8 cellular contexts compared by ENCODE assay signal in genomic region chr18:11149441-11150270, GRCh38. TPM values are rescaled to one million over a fixed set of nuclear protein-coding genes. Genes with fewer than 3 reads are reported as not detected.
DNase-seq lines count a peak whose midpoint lies in the region; ATAC-seq lines count a peak whose summit lies in the region.

TSS of gene PIEZO2 (minus strand) at chr18:11149569. CDS start at chr18:11148588, 981 bp downstream.

- H3K27me3 ChIP-seq in iPS-15b (ENCODE audit: control insufficient read depth, insufficient read depth, low read length) (peaks cover 61% of the 10 kb centered on the region), skeletal muscle satellite cell (ENCODE audit: control insufficient read depth, insufficient read depth, low read length) (peaks cover 67% of the 10 kb centered on the region), HAP-1 (ENCODE audit: low read depth) (no peaks in the 10 kb centered on the region)

- intact Hi-C loops in Right ventricle myocardium inferior (cut with DNase I): loop anchor here (5.0 to 10.0 kb wide), 2 partner anchors 352 to 585 kb away; no protein-coding TSS in a partner anchor
- intact Hi-C loops in cardiac septum (cut with DNase I): loop anchor here (5.0 kb wide), 2 partner anchors 292 to 587 kb away; no protein-coding TSS in a partner anchor

- DNase-seq in Right ventricle myocardium inferior (ENCODE audit: missing footprints): peak; percentile 72
- no peak for DNase-seq in cardiac septum (ENCODE audit: low spot score)
- no peak for DNase-seq in HAP-1 (ENCODE audit: low spot score in 2 of 2)
- no peak for DNase-seq in NCI-H1694 treated with DMSO at 0.1 percent for 48 hours (lab: John Stamatoyannopoulos, UW)

- H3K4me1 ChIP-seq in iPS-15b (ENCODE audit: control insufficient read depth, insufficient read depth, low read length) (peaks cover 5% of the 10 kb centered on the region), skeletal muscle satellite cell (ENCODE audit: control insufficient read depth, insufficient read depth, low read length) (peaks cover 7% of the 10 kb centered on the region), HAP-1 (no peaks in the 10 kb centered on the region)

- no peaks in the 10 kb centered on the region for H3K36me3 ChIP-seq in iPS-15b (ENCODE audit: control insufficient read depth, insufficient read depth, low read length)
- H3K36me3 ChIP-seq in skeletal muscle satellite cell (ENCODE audit: insufficient read depth, low read length): no peaks in the 10 kb centered on the region
- no peaks in the 10 kb centered on the region for H3K36me3 ChIP-seq in HAP-1 (replicated peaks)

- H3K9me3 ChIP-seq in iPS-15b (ENCODE audit: control insufficient read depth, insufficient read depth, low read length) (no peaks in the 10 kb centered on the region), skeletal muscle satellite cell (replicated peaks; ENCODE audit: low read length) (no peaks in the 10 kb centered on the region), HAP-1 (no peaks in the 10 kb centered on the region)

- H3K4me2 ChIP-seq in skeletal muscle satellite cell (ENCODE audit: low read length): peak within 1 kb of the TSS; percentile 95

- no peak within 1 kb of the TSS for H3K9ac ChIP-seq in iPS-15b (ENCODE audit: low read depth, low read length)
- H3K9ac ChIP-seq in skeletal muscle satellite cell (ENCODE audit: low read depth, low read length): peak within 1 kb of the TSS; percentile 47

- peak within 1 kb of the TSS; percentile 48 for H3K27ac ChIP-seq in angular gyrus (ENCODE audit: low read depth, low read length)

- H3K4me3 ChIP-seq in iPS-15b (ENCODE audit: low read depth, low read length) (peak within 1 kb of the TSS; percentile 60), skeletal muscle satellite cell (ENCODE audit: low read length) (peak within 1 kb of the TSS; percentile 73), HAP-1 (no peak within 1 kb of the TSS)

- in situ Hi-C loops in HAP-1 (cut with MboI; ENCODE audit: low sequenced_read_pairs): no loop called here

- ATAC-seq in Right ventricle myocardium inferior: peak; percentile 39
- peak; percentile 55 for ATAC-seq in HG03196 (IDR thresholded peaks at IDR 0.05; ENCODE audit: unreplicated experiment)

RNA-seq across cellular contexts. Expression of gene PIEZO2, which starts in this region (rescaled TPM):
- total RNA-seq in Right ventricle myocardium inferior: 0.11 TPM
- 0.46 TPM for total RNA-seq in cardiac septum
- total RNA-seq in skeletal muscle satellite cell (2012; rRNA removed): not detected in 2 replicates

Comparison
In these comparisons a context has a peak if more than half of its experiments do, and no peak if none do; other contexts are left out.
1. Peak in DNase-seq and ATAC-seq in Right ventricle myocardium inferior; RNA of the gene not detected or under 1 TPM.